ENCODE assay signal across 8 cellular contexts in genomic region chr17:74776990-74777389, GRCh38. TPM values are rescaled to one million over a fixed set of nuclear protein-coding genes. Genes with fewer than 3 reads are reported as not detected.
DNase-seq lines count a peak whose midpoint lies in the region; ATAC-seq and TF ChIP-seq lines count a peak whose summit lies in the region.

No MANE protein-coding gene starts in this region.

- H3K9me3 ChIP-seq in thoracic aorta: no peaks in the 10 kb centered on the region

- peaks cover 2% of the 10 kb centered on the region for H3K36me3 ChIP-seq in kidney epithelial cell (ENCODE audit: control insufficient read depth, insufficient read depth, low read length)
- H3K36me3 ChIP-seq in thoracic aorta: peaks cover 16% of the 10 kb centered on the region

- no peaks in the 10 kb centered on the region for H3K27me3 Mint-ChIP-seq in activated naive CD8-positive, alpha-beta T cell

- peak; percentile 24 for DNase-seq in activated CD4-positive, alpha-beta T cell treated with anti-CD3 and anti-CD28 coated beads for 48 hours
- no peak for DNase-seq in activated CD4-positive, alpha-beta T cell treated with anti-CD3 and anti-CD28 coated beads for 1 hour
- no peak for DNase-seq in kidney epithelial cell (ENCODE audit: low read depth)
- no peak for DNase-seq in thoracic aorta (ENCODE audit: low spot score)
- no peak for DNase-seq in NCI-H1048 (lab: John Stamatoyannopoulos, UW)
- DNase-seq in omental fat pad (ENCODE audit: low spot score): no peak
- no peak for DNase-seq in AG08395 (ENCODE audit: low spot score)

- ATAC-seq in thoracic aorta (ENCODE audit: insufficient number of reproducible peaks, low FRiP score, low read depth): no peak
- no peak for ATAC-seq in omental fat pad (ENCODE audit: low FRiP score)

- no peaks in the 10 kb centered on the region for H3K9me3 Mint-ChIP-seq in activated naive CD8-positive, alpha-beta T cell (ENCODE audit: low read depth)

- no peaks in the 10 kb centered on the region for H3K27me3 ChIP-seq in kidney epithelial cell (ENCODE audit: control insufficient read depth, insufficient read depth, low read length)
- H3K27me3 ChIP-seq in thoracic aorta (replicated peaks; ENCODE audit: insufficient read depth): no peaks in the 10 kb centered on the region

- H3K4me3 Mint-ChIP-seq in activated naive CD8-positive, alpha-beta T cell: peak overlapping the region; percentile 97

- peaks cover 8% of the 10 kb centered on the region for H3K36me3 Mint-ChIP-seq in activated naive CD8-positive, alpha-beta T cell

- H3K4me1 ChIP-seq in thoracic aorta (ENCODE audit: control insufficient read depth in 1 of 2, low read depth in 2 of 2): peaks cover 15 to 25% of the 10 kb centered on the region in 2 donors

- no peak overlapping the region for H3K27ac ChIP-seq in thoracic aorta

- H3K4me3 ChIP-seq in kidney epithelial cell (ENCODE audit: low read depth, low read length) (peak overlapping the region; percentile 59), thoracic aorta (peak overlapping the region; percentile 93)

- TF ChIP-seq CTCF in kidney epithelial cell (IDR thresholded peaks at IDR 0.05; ENCODE audit: insufficient read depth, low read length, poor library complexity, severe bottlenecking) (no peak), thoracic aorta (IDR thresholded peaks at IDR 0.05) (no peak), omental fat pad (IDR thresholded peaks at IDR 0.05) (no peak)

- peaks cover 68% of the 10 kb centered on the region for H3K4me1 Mint-ChIP-seq in activated naive CD8-positive, alpha-beta T cell (ENCODE audit: low read depth)

- no peak overlapping the region for H3K27ac Mint-ChIP-seq in activated naive CD8-positive, alpha-beta T cell

RNA-seq across cellular contexts. Expression of gene NAT9, which starts 0.8 kb away (rescaled TPM):
- 30.7 and 31.6 TPM in 2 replicates for total RNA-seq in kidney epithelial cell
- total RNA-seq in thoracic aorta: 10 to 100 TPM; 37.1 to 39.4 TPM
- total RNA-seq in omental fat pad: 10 to 100 TPM; 15.1 to 35.9 (median 24.2) TPM

RNA-seq across cellular contexts. Expression of gene NHERF1, which starts 28.6 kb away (rescaled TPM):
- total RNA-seq in kidney epithelial cell: 33.6 and 40.6 TPM in 2 replicates
- total RNA-seq in thoracic aorta: 10 to 100 TPM; 23.2 to 32.8 TPM
- 10 to 100 TPM; 18.0 to 51.7 (median 21.8) TPM for total RNA-seq in omental fat pad

RNA-seq across cellular contexts. Expression of gene RAB37, which starts 39.9 kb away (rescaled TPM):
- total RNA-seq in kidney epithelial cell (0.82 TPM in 1 of 2 replicates, not detected in the other), thoracic aorta (1 to 10 TPM; 2.2 to 3.2 TPM), omental fat pad (1 to 10 TPM in 2 of 4 donors, under 1 TPM in 2; 0.48 to 3.0 (median 1.4) TPM)
